Comparison of ENCODE assay signal across 15 cellular contexts in the genomic region with DNA sequence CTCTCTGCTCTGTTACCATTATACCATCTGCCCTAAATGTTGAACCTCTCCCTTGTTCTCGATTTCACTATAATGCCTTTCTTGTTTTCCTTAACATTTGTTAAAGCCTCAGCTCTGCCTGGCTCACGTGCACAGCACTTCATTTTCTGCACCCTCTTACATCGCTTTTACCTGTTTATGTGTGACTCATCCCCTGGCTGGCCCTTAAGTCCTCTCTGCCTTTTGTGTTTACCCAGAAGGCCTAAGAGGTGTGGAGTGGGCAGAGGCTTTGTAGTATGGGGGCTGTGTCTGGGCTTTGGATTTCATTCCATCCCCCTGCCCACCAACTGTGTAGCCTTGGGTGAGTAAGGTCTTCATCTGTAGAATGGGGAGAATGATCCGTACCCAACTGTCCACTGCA.
"Had no signal": no experiment of that assay in that cellular context is flagged by ENCODE, and none has a peak within 500 bp of the region (broad histone marks: within the 10 kb centered on the region; RNA-seq: fewer than 3 reads in every experiment).

No MANE protein-coding gene starts in this region.

- H3K27me3 Mint-ChIP-seq: activated naive CD8-positive, alpha-beta T cell treated with anti-CD3 and anti-CD28 coated beads for 36 hours; stimulated activated naive B cell treated with anti-CD40 and anti-IgM and Interleukin-4, amounts not matched to agents 10 μg/mL and 1 μg/mL and 100 μg/mL, for 72 hours had no signal

- H3K27ac Mint-ChIP-seq: activated naive CD8-positive, alpha-beta T cell treated with anti-CD3 and anti-CD28 coated beads for 36 hours; stimulated activated naive B cell treated with anti-CD40 and anti-IgM and Interleukin-4, amounts not matched to agents 10 μg/mL and 1 μg/mL and 100 μg/mL, for 72 hours had no signal

- H3K4me3 Mint-ChIP-seq: activated naive CD8-positive, alpha-beta T cell treated with anti-CD3 and anti-CD28 coated beads for 36 hours; activated T-cell treated with anti-CD3 and anti-CD28 coated beads, Interleukin-2, amount 50 U/mL, for 4 hours; stimulated activated naive B cell treated with anti-CD40 and anti-IgM and Interleukin-4, amounts not matched to agents 10 μg/mL and 1 μg/mL and 100 μg/mL, for 72 hours had no signal

- H3K27me3 ChIP-seq: brain microvascular endothelial cell, spleen, tibial nerve had no signal

- H3K4me3 ChIP-seq: psoas muscle, spleen, tibial nerve had no signal

- H3K27ac ChIP-seq: brain microvascular endothelial cell, psoas muscle, spleen, tibial nerve had no signal

- H3K9me3 ChIP-seq: psoas muscle, spleen, tibial nerve had no signal

- ATAC-seq: activated CD4-positive, CD25-positive, alpha-beta regulatory T cell treated with anti-CD3 and anti-CD28 coated beads, Interleukin-2, amount 50 U/mL, for 24 hours; activated T-cell treated with anti-CD3 and anti-CD28 coated beads, Interleukin-2, amount 50 U/mL, for 4 hours; esophagus mucosa; left lobe of liver; psoas muscle; sciatic nerve; stimulated activated naive B cell treated with anti-CD40 and anti-IgM and Interleukin-4, amounts not matched to agents 10 μg/mL and 1 μg/mL and 100 μg/mL, for 72 hours had no signal

- H3K4me1 Mint-ChIP-seq: activated naive CD8-positive, alpha-beta T cell treated with anti-CD3 and anti-CD28 coated beads for 36 hours; stimulated activated naive B cell treated with anti-CD40 and anti-IgM and Interleukin-4, amounts not matched to agents 10 μg/mL and 1 μg/mL and 100 μg/mL, for 72 hours had no signal

- DNase-seq: activated CD4-positive, alpha-beta T cell treated with anti-CD3 and anti-CD28 coated beads, Interleukin-2, amount 50 U/mL, for 4 hours; activated effector memory CD4-positive, alpha-beta T cell treated with anti-CD3 and anti-CD28 coated beads, Interleukin-2, amount 50 U/mL, for 16 hours; activated naive CD8-positive, alpha-beta T cell treated with anti-CD3 and anti-CD28 coated beads for 36 hours; activated T-cell treated with anti-CD3 and anti-CD28 coated beads, Interleukin-2, amount 50 U/mL, for 4 hours; brain microvascular endothelial cell; mesendoderm; psoas muscle; spleen; stimulated activated CD4-positive, alpha-beta T cell treated with anti-CD3 and anti-CD28 coated beads, Interleukin-1b, Interleukin-23, amount 100 ng/mL, for 48 hours; stimulated activated naive B cell treated with anti-CD40 and anti-IgM and Interleukin-4, amounts not matched to agents 10 μg/mL and 1 μg/mL and 100 μg/mL, for 72 hours had no signal

- H3K4me1 ChIP-seq: tibial nerve had no signal
